In the genomic region with DNA sequence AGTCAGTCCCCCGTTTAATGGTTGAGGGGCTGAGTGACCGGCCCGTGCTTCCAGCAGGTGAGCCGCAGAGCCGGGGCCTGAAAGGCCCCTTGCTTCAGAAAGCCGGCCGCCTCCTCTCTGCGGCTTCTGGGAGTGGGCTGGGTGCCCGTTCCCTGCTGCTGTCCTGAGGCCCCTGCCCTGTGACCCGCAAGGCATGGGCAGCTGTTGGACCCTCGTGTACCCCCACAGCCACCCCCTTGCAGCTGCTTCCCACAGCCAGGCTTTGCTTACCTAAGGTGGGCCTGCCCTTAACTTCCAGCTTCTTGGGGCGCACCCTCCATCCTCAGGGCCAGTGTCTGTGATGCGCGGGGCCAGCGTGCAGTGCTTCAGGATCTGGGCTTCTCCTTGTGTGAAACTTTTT, we compare ENCODE assay signal across 17 cellular contexts. TPM values are rescaled to one million over a fixed set of nuclear protein-coding genes. Genes with fewer than 3 reads are reported as not detected.
DNase-seq lines count a peak whose midpoint lies in the region; ATAC-seq, FAIRE-seq and TF ChIP-seq lines count a peak whose summit lies in the region.
"Had no signal": no experiment of that assay in that cellular context is flagged by ENCODE, and none has a peak within 500 bp of the region (broad histone marks: within the 10 kb centered on the region; RNA-seq: fewer than 3 reads in every experiment).

No MANE protein-coding gene starts in this region.

- H3K9ac ChIP-seq in BLaER1, result no peak overlapping the region
- H3K9ac ChIP-seq in kidney (ENCODE audit: low read length in 2 of 2), result no peak overlapping the region
- H3K9ac ChIP-seq in colonic mucosa (ENCODE audit: low read depth in 2 of 2, low read length in 2 of 2), result no peak overlapping the region

- H3K4me1 ChIP-seq in BLaER1, result peaks cover 12% of the 10 kb centered on the region; the same call in 1 of the 2 replicates
- H3K4me1 ChIP-seq in kidney (ENCODE audit: control insufficient read depth in 1 of 2, insufficient read depth in 1 of 2, low read depth in 1 of 2, low read length in 2 of 2), result peaks cover 0 to 3% of the 10 kb centered on the region in 2 donors
- H3K4me1 ChIP-seq in psoas muscle, result no peaks in the 10 kb centered on the region
- H3K4me1 ChIP-seq in colonic mucosa, result no peaks in the 10 kb centered on the region
- H3K4me1 ChIP-seq: Caco-2, HAP-1 had no signal

- no peak overlapping the region for H3K4me2 ChIP-seq in BLaER1

- ATAC-seq in psoas muscle (peak in 3 of 4 donors; percentile 1 to 5 (median 4)), GM21786 (IDR thresholded peaks at IDR 0.05; ENCODE audit: unreplicated experiment) (no peak)

- intact Hi-C loops in kidney (cut with DNase I) (no loop called here), psoas muscle (cut with DNase I) (no loop called here), colonic mucosa (cut with DNase I) (no loop called here)

- H4K20me1 ChIP-seq in BLaER1, result peaks cover 79% of the 10 kb centered on the region

- H3K27me3 ChIP-seq in BLaER1 (no peaks in the 10 kb centered on the region), H7 (ENCODE audit: control insufficient read depth, insufficient read depth, low read length) (no peaks in the 10 kb centered on the region), psoas muscle (ENCODE audit: insufficient read depth in 3 of 3, low read length in 2 of 3) (no peaks in the 10 kb centered on the region), colonic mucosa (no peaks in the 10 kb centered on the region)
- H3K27me3 ChIP-seq: BE2C had no signal

- DNase-seq in H7, result peak; percentile 40
- peak; percentile 65 for DNase-seq in kidney
- DNase-seq in psoas muscle, result no peak
- DNase-seq in DMS 273 (lab: John Stamatoyannopoulos, UW; ENCODE audit: unreplicated experiment), result no peak
- DNase-seq in colonic mucosa, result no peak
- DNase-seq: BE2C; Caco-2; CD8-positive, alpha-beta memory T cell; DMS 273 treated with DMSO at 0.1 percent for 48 hours; GOT3 had no signal

- H3K27ac ChIP-seq in BLaER1 (0 out of 2 replicates have a peak overlapping the region, but pooled peaks have one; percentile 13), kidney (ENCODE audit: low read depth in 2 of 2, low read length in 2 of 2) (no peak overlapping the region), psoas muscle (no peak overlapping the region), colonic mucosa (no peak overlapping the region)

- 89 to 92% (median 91%) methylated on average over 14 to 15 of the region's 15 CpGs for WGBS in psoas muscle, 3 donors

- H3K9me3 ChIP-seq in BLaER1 (no peaks in the 10 kb centered on the region), kidney (ENCODE audit: control insufficient read depth in 1 of 2, low read length in 2 of 2) (no peaks in the 10 kb centered on the region), psoas muscle (no peaks in the 10 kb centered on the region), colonic mucosa (no peaks in the 10 kb centered on the region)
- H3K9me3 ChIP-seq: BE2C, Caco-2, HAP-1 had no signal

- peaks cover 100% of the 10 kb centered on the region for H3K36me3 ChIP-seq in BLaER1
- peaks cover 33% of the 10 kb centered on the region for H3K36me3 ChIP-seq in H7 (replicated peaks; ENCODE audit: control insufficient read depth, insufficient read depth, low read length)
- H3K36me3 ChIP-seq in kidney (ENCODE audit: control insufficient read depth in 1 of 2, insufficient read depth in 2 of 2, low read length in 2 of 2), result peaks cover 10 to 20% of the 10 kb centered on the region in 2 donors
- peaks cover 16 to 100% of the 10 kb centered on the region in 2 donors for H3K36me3 ChIP-seq in psoas muscle (ENCODE audit: insufficient read depth in 1 of 2, low read depth in 1 of 2)
- H3K36me3 ChIP-seq in colonic mucosa, result peaks cover 7% of the 10 kb centered on the region
- H3K36me3 ChIP-seq: BE2C had no signal

- TF ChIP-seq CTCF in kidney (IDR thresholded peaks at IDR 0.05; ENCODE audit: borderline replicate concordance, extremely low read depth, insufficient read depth) (no peak), psoas muscle (IDR thresholded peaks at IDR 0.05) (no peak), colonic mucosa (IDR thresholded peaks at IDR 0.05) (no peak)

- H3K4me3 ChIP-seq in BLaER1 (no peak overlapping the region), H7 (ENCODE audit: insufficient read depth, low read depth, low read length) (no peak overlapping the region), kidney (ENCODE audit: low read length in 2 of 2) (no peak overlapping the region), psoas muscle (no peak overlapping the region), colonic mucosa (no peak overlapping the region)
- H3K4me3 ChIP-seq: GM12878, HAP-1 had no signal

- FAIRE-seq in kidney (lab: Jason Lieb, UNC), result no peak
- FAIRE-seq: A204.1, GM12878, GM18507, HTR-8/SVneo had no signal

RNA-seq across cellular contexts. Expression of gene PFKFB3, which starts 26.6 kb away (rescaled TPM):
- 14.6 and 20.1 TPM in 2 replicates for total RNA-seq in H7 (2014; rRNA removed; shearing (Covaris generic))
- total RNA-seq in kidney (141 TPM), psoas muscle (100 to 1,000 TPM in 3 of 4 donors, 10 to 100 TPM in 1; 25.4 to 225 (median 148) TPM), colonic mucosa (10 to 100 TPM; 23.4 to 70.7 TPM)
- polyA plus RNA-seq in kidney (ENCODE audit: insufficient read depth, low read depth, low replicate concordance) (34.9 TPM), psoas muscle (100 to 1,000 TPM in 2 of 3 donors, 10 to 100 TPM in 1; 26.7 to 704 (median 448) TPM)

Comparison
In these comparisons a context has a peak if more than half of its experiments do, and no peak if none do; other contexts are left out.
1. DNase-seq: peak in H7 (single experiment) and kidney (single experiment); none in psoas muscle (0 of 2), DMS 273 (single experiment) and colonic mucosa (single experiment).